In genomic region chr6:1402369-1402768, GRCh38 we compare ENCODE assay signal across 1 cellular context.
TF ChIP-seq lines count a peak whose summit lies in the region.

No MANE protein-coding gene starts in this region.

TF ChIP-seq in H1, 55 proteins besides CTCF, POLR2A, EP300 and RAD21:
- TF ChIP-seq RNF2 (IDR thresholded peaks at IDR 0.05; ENCODE audit: borderline replicate concordance, low read depth, low read length, missing control alignments, poor library complexity, severe bottlenecking) (no peak), BACH1 (IDR thresholded peaks at IDR 0.05; ENCODE audit: low read length) (no peak), ATF3 (IDR thresholded peaks at IDR 0.05; ENCODE audit: insufficient read depth, low read depth, low read length) (no peak), RFX5 (IDR thresholded peaks at IDR 0.05; ENCODE audit: borderline replicate concordance, low read depth, low read length) (no peak), SP2 (IDR thresholded peaks at IDR 0.05; ENCODE audit: low read length) (no peak), EGR1 (IDR thresholded peaks at IDR 0.05; ENCODE audit: borderline replicate concordance, low read depth, low read length) (no peak), CHD2 (IDR thresholded peaks at IDR 0.05; ENCODE audit: low read length) (no peak), RXRA (IDR thresholded peaks at IDR 0.05; ENCODE audit: insufficient read depth, low read depth, low read length) (no peak)
